In the genomic region with DNA sequence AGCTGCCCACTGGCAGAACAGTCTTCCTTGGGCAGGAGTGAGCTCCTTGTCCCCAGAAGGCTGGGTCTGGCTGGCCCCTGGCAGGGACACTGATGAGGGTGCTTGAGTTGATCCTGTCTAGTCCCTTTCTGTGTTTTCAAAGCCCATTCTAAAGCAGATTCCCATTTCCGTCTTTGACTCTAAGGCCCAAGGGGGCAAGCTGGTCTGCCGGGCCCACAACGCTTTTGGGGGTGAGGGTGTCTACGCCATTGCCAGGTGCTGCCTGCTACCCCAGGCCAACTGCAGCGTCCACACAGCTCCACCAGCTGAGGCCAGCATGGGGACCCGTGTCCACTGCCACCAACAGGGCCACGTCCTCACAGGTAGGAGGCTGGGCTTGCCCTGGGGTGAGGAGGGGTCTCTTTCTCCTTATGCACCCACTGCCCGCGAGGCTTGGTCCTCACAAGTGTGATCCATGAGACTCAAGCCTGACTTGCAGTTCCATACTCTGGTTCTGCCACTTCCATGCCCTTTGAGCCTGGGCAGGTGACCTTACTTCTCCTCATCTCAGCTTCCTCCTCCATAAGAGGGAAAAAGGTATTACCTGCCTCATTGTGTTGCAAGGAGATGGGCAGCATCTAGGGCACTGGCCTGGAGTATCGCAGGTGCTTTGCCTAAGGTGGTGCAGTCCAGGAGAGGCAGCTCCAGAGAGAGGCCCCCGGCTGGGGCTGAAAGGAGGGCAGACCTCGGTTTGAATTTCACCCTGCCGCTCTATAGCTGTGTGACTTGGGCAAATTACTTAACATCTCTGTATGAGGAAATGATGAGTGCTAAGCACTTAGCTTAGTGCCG, we compare ENCODE assay signal across 20 cellular contexts. TPM values are rescaled to one million over a fixed set of nuclear protein-coding genes. Genes with fewer than 3 reads are reported as not detected.
"Had no signal": no experiment of that assay in that cellular context is flagged by ENCODE, and none has a peak within 500 bp of the region (broad histone marks: within the 10 kb centered on the region; RNA-seq: fewer than 3 reads in every experiment).

No MANE protein-coding gene starts in this region.

- H3K9me3 Mint-ChIP-seq: activated naive CD8-positive, alpha-beta T cell treated with anti-CD3 and anti-CD28 coated beads for 36 hours; activated T-helper 17 cell treated with anti-CD3 and anti-CD28 coated beads, Interleukin-2, amount 50 U/mL, for 72 hours; endodermal cell; naive thymus-derived CD4-positive, alpha-beta T cell; neural progenitor cell; T-helper 1 cell treated with Interleukin-12 subunit alpha and Interleukin-12 subunit beta and Interleukin-4 antibody, amounts not matched to agents 30 μg/mL and 1 μg/mL, for 36 hours; WTC11 had no signal

- ATAC-seq: activated T-helper 17 cell treated with anti-CD3 and anti-CD28 coated beads, Interleukin-2, amount 50 U/mL, for 72 hours; gastroesophageal sphincter; heart left ventricle; lower lobe of right lung; naive thymus-derived CD4-positive, alpha-beta T cell; psoas muscle; right cardiac atrium; stimulated activated naive CD8-positive, alpha-beta T cell treated with anti-CD3 and anti-CD28 coated beads, Interleukin-15, Interleukin-2, amounts not matched to agents 100 U/mL and 50 U/mL, for 24 hours; upper lobe of right lung; WTC11 had no signal

- H3K4me3 ChIP-seq: dorsolateral prefrontal cortex, gastroesophageal sphincter, heart left ventricle, lower lobe of right lung, neural progenitor cell, ovary, psoas muscle, upper lobe of right lung had no signal

- H3K4me3 Mint-ChIP-seq: activated naive CD8-positive, alpha-beta T cell treated with anti-CD3 and anti-CD28 coated beads for 36 hours; activated T-helper 17 cell treated with anti-CD3 and anti-CD28 coated beads, Interleukin-2, amount 50 U/mL, for 72 hours; endodermal cell; naive thymus-derived CD4-positive, alpha-beta T cell; neural progenitor cell; T-helper 1 cell treated with Interleukin-12 subunit alpha and Interleukin-12 subunit beta and Interleukin-4 antibody, amounts not matched to agents 30 μg/mL and 1 μg/mL, for 36 hours; WTC11 had no signal

- H3K27ac ChIP-seq: dorsolateral prefrontal cortex, gastroesophageal sphincter, heart left ventricle, lower lobe of right lung, neural progenitor cell, ovary, psoas muscle, upper lobe of right lung had no signal

- H3K27ac Mint-ChIP-seq: activated naive CD8-positive, alpha-beta T cell treated with anti-CD3 and anti-CD28 coated beads for 36 hours; activated T-helper 17 cell treated with anti-CD3 and anti-CD28 coated beads, Interleukin-2, amount 50 U/mL, for 72 hours; naive thymus-derived CD4-positive, alpha-beta T cell; neural progenitor cell had no signal

- H3K27me3 ChIP-seq: dorsolateral prefrontal cortex, gastroesophageal sphincter, heart left ventricle, neural progenitor cell, ovary, upper lobe of right lung had no signal

- H3K9me3 ChIP-seq: gastroesophageal sphincter, heart left ventricle, lower lobe of right lung, ovary, psoas muscle, upper lobe of right lung had no signal

- H3K36me3 ChIP-seq: gastroesophageal sphincter, heart left ventricle, neural progenitor cell, ovary, upper lobe of right lung had no signal

- H3K4me1 Mint-ChIP-seq: activated T-helper 17 cell treated with anti-CD3 and anti-CD28 coated beads, Interleukin-2, amount 50 U/mL, for 72 hours; endodermal cell; WTC11 had no signal

- H3K36me3 Mint-ChIP-seq: activated naive CD8-positive, alpha-beta T cell treated with anti-CD3 and anti-CD28 coated beads for 36 hours; naive thymus-derived CD4-positive, alpha-beta T cell; neural progenitor cell had no signal

- H3K4me1 ChIP-seq: neural progenitor cell had no signal

- DNase-seq: activated naive CD8-positive, alpha-beta T cell treated with anti-CD3 and anti-CD28 coated beads for 36 hours; central memory CD4-positive, alpha-beta T cell; dorsolateral prefrontal cortex; endodermal cell; heart left ventricle; lower lobe of right lung; naive thymus-derived CD4-positive, alpha-beta T cell; ovary; psoas muscle; right cardiac atrium; stimulated activated CD4-positive, alpha-beta T cell treated with anti-CD3 and anti-CD28 coated beads, Interleukin-4, amount 100 ng/mL, for 24 hours; stimulated activated naive CD8-positive, alpha-beta T cell treated with anti-CD3 and anti-CD28 coated beads, Interleukin-15, Interleukin-2, amounts not matched to agents 100 U/mL and 50 U/mL, for 24 hours; T1000; upper lobe of right lung had no signal

- H3K27me3 Mint-ChIP-seq: activated naive CD8-positive, alpha-beta T cell treated with anti-CD3 and anti-CD28 coated beads for 36 hours; activated T-helper 17 cell treated with anti-CD3 and anti-CD28 coated beads, Interleukin-2, amount 50 U/mL, for 72 hours; naive thymus-derived CD4-positive, alpha-beta T cell had no signal

RNA-seq across cellular contexts. Expression of a gene that starts 20.2 kb away (rescaled TPM):
- total RNA-seq: activated naive CD8-positive, alpha-beta T cell treated with anti-CD3 and anti-CD28 coated beads for 36 hours; activated T-helper 17 cell treated with anti-CD3 and anti-CD28 coated beads, Interleukin-2, amount 50 U/mL, for 72 hours; naive thymus-derived CD4-positive, alpha-beta T cell; psoas muscle; right cardiac atrium; subcutaneous adipose tissue had no signal
